In genomic region chr4:167031534-167032156, GRCh38 we compare ENCODE assay signal across 2 cellular contexts.
TF ChIP-seq lines count a peak whose summit lies in the region.

No MANE protein-coding gene starts in this region.

TF ChIP-seq in IMR-90, 13 proteins besides CTCF, POLR2A, EP300 and RAD21 (continued from another document):
- no peak for TF ChIP-seq USF2 (IDR thresholded peaks at IDR 0.05; ENCODE audit: low read depth, low read length)
- no peak for TF ChIP-seq MAFK (IDR thresholded peaks at IDR 0.05; ENCODE audit: low read depth, low read length)
- TF ChIP-seq RCOR1 (IDR thresholded peaks at IDR 0.05; ENCODE audit: insufficient replicate concordance, low read length): no peak
- TF ChIP-seq BHLHE40 (IDR thresholded peaks at IDR 0.05; ENCODE audit: low read depth, low read length): no peak
- no peak for TF ChIP-seq NFE2L2 (IDR thresholded peaks at IDR 0.05; ENCODE audit: low read depth, low read length)
- TF ChIP-seq CEBPB (IDR thresholded peaks at IDR 0.05; ENCODE audit: low read depth, low read length): no peak
- TF ChIP-seq MXI1 (IDR thresholded peaks at IDR 0.05; ENCODE audit: borderline replicate concordance, low read depth, low read length): no peak
- TF ChIP-seq CHD1 (IDR thresholded peaks at IDR 0.05; ENCODE audit: low read depth, low read length): no peak
- no peak for TF ChIP-seq ELK1 (IDR thresholded peaks at IDR 0.05; ENCODE audit: borderline replicate concordance, low read depth, low read length)
- no peak for TF ChIP-seq RFX5 (IDR thresholded peaks at IDR 0.05; ENCODE audit: low read depth, low read length)

TF ChIP-seq in GM12878, 131 proteins besides CTCF, POLR2A, EP300 and RAD21 (continued from another document):
- TF ChIP-seq SMC3 (IDR thresholded peaks at IDR 0.05; ENCODE audit: borderline replicate concordance, low read length): no peak
- no peak for TF ChIP-seq RELB (IDR thresholded peaks at IDR 0.05; ENCODE audit: low read depth)
- no peak for TF ChIP-seq GATAD2B (conservative IDR thresholded peaks at IDR 0.05; ENCODE audit: low read depth)
- no peak for TF ChIP-seq HDAC2 (IDR thresholded peaks at IDR 0.05)
- no peak for TF ChIP-seq NR2C2 (IDR thresholded peaks at IDR 0.05; ENCODE audit: borderline replicate concordance, control insufficient read depth, insufficient read length, low read depth)
- TF ChIP-seq HDGF (IDR thresholded peaks at IDR 0.05): no peak
